11 cellular contexts compared by ENCODE assay signal in the genomic region with DNA sequence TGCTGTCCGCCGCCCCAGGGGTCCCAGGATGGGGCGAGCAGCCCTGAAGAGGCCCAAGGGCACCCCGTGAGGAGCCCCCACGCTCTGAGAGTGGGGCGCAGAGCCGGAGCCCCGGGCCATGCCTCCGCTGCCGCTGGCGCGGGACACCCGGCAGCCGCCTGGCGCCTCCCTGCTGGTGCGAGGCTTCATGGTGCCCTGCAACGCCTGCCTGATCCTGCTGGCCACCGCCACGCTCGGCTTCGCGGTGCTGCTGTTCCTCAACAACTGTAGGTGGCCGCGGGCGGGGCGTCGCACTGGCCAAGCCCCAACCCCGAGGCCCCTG. TPM values are rescaled to one million over a fixed set of nuclear protein-coding genes. Genes with fewer than 3 reads are reported as not detected.
DNase-seq lines count a peak whose midpoint lies in the region; ATAC-seq and TF ChIP-seq lines count a peak whose summit lies in the region.
"Had no signal": no experiment of that assay in that cellular context is flagged by ENCODE, and none has a peak within 500 bp of the region (broad histone marks: within the 10 kb centered on the region; RNA-seq: fewer than 3 reads in every experiment).

No MANE protein-coding gene starts in this region.

- H3K4me3 Mint-ChIP-seq in T-cell (peak overlapping the region; percentile 31 to 64 (median 59)), memory B cell (peak overlapping the region; percentile 79)

- no peaks in the 10 kb centered on the region for H3K36me3 Mint-ChIP-seq in T-cell
- no peaks in the 10 kb centered on the region for H3K36me3 Mint-ChIP-seq in memory B cell

- peaks cover 0 to 20% of the 10 kb centered on the region in 2 donors for H3K36me3 ChIP-seq in gastroesophageal sphincter

- in situ Hi-C loops in G401 (cut with HindIII; ENCODE audit: low sequenced_read_pairs), result no loop called here

- H3K27ac Mint-ChIP-seq in T-cell (no peak overlapping the region), memory B cell (no peak overlapping the region)

- no peak for TF ChIP-seq EP300 in gastroesophageal sphincter (IDR thresholded peaks at IDR 0.05)

- H3K27me3 Mint-ChIP-seq in T-cell (peaks cover 16 to 30% of the 10 kb centered on the region in 2 donors), memory B cell (peaks cover 8% of the 10 kb centered on the region)

- peaks cover 9 to 23% (median 18%) of the 10 kb centered on the region in 3 donors for H3K4me1 Mint-ChIP-seq in T-cell
- peaks cover 32% of the 10 kb centered on the region for H3K4me1 Mint-ChIP-seq in memory B cell

- H3K9me3 Mint-ChIP-seq in T-cell (no peaks in the 10 kb centered on the region), memory B cell (no peaks in the 10 kb centered on the region)

- no peak overlapping the region for H3K27ac ChIP-seq in gastroesophageal sphincter
- H3K27ac ChIP-seq: esophagus squamous epithelium, upper lobe of left lung had no signal

- peak overlapping the region in 1 of 2 donors; percentile 58 for H3K4me3 ChIP-seq in gastroesophageal sphincter

- POLR2A ChIA-PET in T-cell (lab: Charles Lee), result no interaction called here

- no peak for TF ChIP-seq POLR2A in gastroesophageal sphincter (IDR thresholded peaks at IDR 0.05)

- DNase-seq in DMS79 (lab: John Stamatoyannopoulos, UW), result peak; percentile 21
- DNase-seq in T-cell, result no peak
- no peak for DNase-seq in memory B cell (ENCODE audit: low spot score in 2 of 2)
- no peak for DNase-seq in G401 (ENCODE audit: low spot score)
- DNase-seq: DMS 273 treated with DMSO at 0.1 percent for 48 hours, esophagus squamous epithelium, mammary epithelial cell had no signal

- no peak for ATAC-seq in T-cell (replicated peaks in 1 of 4)
- ATAC-seq in memory B cell (ENCODE audit: low read depth), result no peak
- ATAC-seq in gastroesophageal sphincter, result no peak
- no peak for ATAC-seq in GM19035 (IDR thresholded peaks at IDR 0.05; ENCODE audit: unreplicated experiment)

- no CpG with 5 or more reads among the region's 28 CpGs for WGBS in gastroesophageal sphincter (ENCODE audit: low coverage in 1 of 2), 2 donors

- TF ChIP-seq CTCF in gastroesophageal sphincter (IDR thresholded peaks at IDR 0.05), result no peak

- H3K27me3 ChIP-seq in gastroesophageal sphincter, result peaks cover 44% of the 10 kb centered on the region

- CTCF ChIA-PET in T-cell (lab: Charles Lee), result no interaction called here

- no peaks in the 10 kb centered on the region for H3K9me3 ChIP-seq in gastroesophageal sphincter
- H3K9me3 ChIP-seq: esophagus squamous epithelium, upper lobe of left lung had no signal

- peaks cover 0 to 40% (median 17%) of the 10 kb centered on the region in 3 donors for H3K4me1 ChIP-seq in gastroesophageal sphincter

RNA-seq across cellular contexts. Expression of a gene that starts 14.5 kb away (rescaled TPM):
- total RNA-seq in T-cell, result 10 to 100 TPM in 2 of 5 donors, 1 to 10 TPM in 3; 6.0 to 16.3 (median 9.9) TPM
- 10 to 100 TPM; 18.0 to 33.6 (median 23.5) TPM for total RNA-seq in gastroesophageal sphincter
- total RNA-seq in G401 (2014; rRNA removed; shearing (Covaris generic)), result 103 and 106 TPM in 2 replicates

RNA-seq across cellular contexts. Expression of a gene that starts 21.1 kb away (rescaled TPM):
- total RNA-seq in T-cell (10 to 100 TPM; 29.1 to 69.8 (median 48.5) TPM), gastroesophageal sphincter (10 to 100 TPM; 26.9 to 56.2 (median 45.9) TPM)
- total RNA-seq in G401 (2014; rRNA removed; shearing (Covaris generic)), result 213 and 304 TPM in 2 replicates

RNA-seq across cellular contexts. Expression of a gene that starts 34.5 kb away (rescaled TPM):
- total RNA-seq in T-cell (10 to 100 TPM in 1 of 5 donors, 1 to 10 TPM in 4; 1.5 to 11.9 (median 2.6) TPM), gastroesophageal sphincter (10 to 100 TPM; 33.6 to 77.6 (median 48.4) TPM)
- total RNA-seq in G401 (2014; rRNA removed; shearing (Covaris generic)), result 27.5 and 66.5 TPM in 2 replicates

RNA-seq across cellular contexts. Expression of a gene that starts 39.7 kb away (rescaled TPM):
- not detected for total RNA-seq in T-cell
- total RNA-seq in gastroesophageal sphincter, result 1 to 10 TPM in 1 of 4 donors, not detected in 3; 1.1 TPM
- 3.5 and 4.3 TPM in 2 replicates for total RNA-seq in G401 (2014; rRNA removed; shearing (Covaris generic))
- total RNA-seq: NCI-H460 had no signal

RNA-seq across cellular contexts. Expression of a gene that starts 52.5 kb away (rescaled TPM):
- total RNA-seq in T-cell, result not detected
- total RNA-seq in gastroesophageal sphincter, result 1 to 10 TPM in 2 of 4 donors, under 1 TPM in 1, not detected in 1; 0.39 to 1.9 (median 1.4) TPM
- 0.17 TPM in 1 of 2 replicates, not detected in the other for total RNA-seq in G401 (2014; rRNA removed; shearing (Covaris generic))
- total RNA-seq: esophagus squamous epithelium, mammary epithelial cell, NCI-H460 had no signal
